In genomic region chr19:18939163-18939562, GRCh38 we compare ENCODE assay signal across 1 cellular context.
TF ChIP-seq lines count a peak whose summit lies in the region.

No MANE protein-coding gene starts in this region.

TF ChIP-seq in H1, 55 proteins besides CTCF, POLR2A, EP300 and RAD21:
- no peak for TF ChIP-seq HDAC6 (IDR thresholded peaks at IDR 0.05; ENCODE audit: low read depth, low read length)
- TF ChIP-seq HDAC2 (IDR thresholded peaks at IDR 0.05; ENCODE audit: borderline replicate concordance in 1 of 2, low read depth in 2 of 2, low read length in 2 of 2): no peak
- TF ChIP-seq PHF8 (conservative IDR thresholded peaks at IDR 0.05; ENCODE audit: low read depth, low read length): no peak
- no peak for TF ChIP-seq RXRA (IDR thresholded peaks at IDR 0.05; ENCODE audit: insufficient read depth, low read depth, low read length)
